ENCODE assay signal across 7 cellular contexts in genomic region chr13:96837809-96838208, GRCh38.
"Had no signal": no experiment of that assay in that cellular context is flagged by ENCODE, and none has a peak within 500 bp of the region (broad histone marks: within the 10 kb centered on the region; RNA-seq: fewer than 3 reads in every experiment).

No MANE protein-coding gene starts in this region.

- DNase-seq: IMR-90, KBM-7, KG1 had no signal

- H3K27ac ChIP-seq: HL-60, KMS-11 had no signal

- H3K4me3 ChIP-seq: K562 had no signal

- H3K4me2 ChIP-seq: KMS-11 had no signal

- ATAC-seq: HepG2, K562 had no signal

- H3K9ac ChIP-seq: KMS-11 had no signal
